ENCODE assay signal across 1 cellular context in the genomic region with DNA sequence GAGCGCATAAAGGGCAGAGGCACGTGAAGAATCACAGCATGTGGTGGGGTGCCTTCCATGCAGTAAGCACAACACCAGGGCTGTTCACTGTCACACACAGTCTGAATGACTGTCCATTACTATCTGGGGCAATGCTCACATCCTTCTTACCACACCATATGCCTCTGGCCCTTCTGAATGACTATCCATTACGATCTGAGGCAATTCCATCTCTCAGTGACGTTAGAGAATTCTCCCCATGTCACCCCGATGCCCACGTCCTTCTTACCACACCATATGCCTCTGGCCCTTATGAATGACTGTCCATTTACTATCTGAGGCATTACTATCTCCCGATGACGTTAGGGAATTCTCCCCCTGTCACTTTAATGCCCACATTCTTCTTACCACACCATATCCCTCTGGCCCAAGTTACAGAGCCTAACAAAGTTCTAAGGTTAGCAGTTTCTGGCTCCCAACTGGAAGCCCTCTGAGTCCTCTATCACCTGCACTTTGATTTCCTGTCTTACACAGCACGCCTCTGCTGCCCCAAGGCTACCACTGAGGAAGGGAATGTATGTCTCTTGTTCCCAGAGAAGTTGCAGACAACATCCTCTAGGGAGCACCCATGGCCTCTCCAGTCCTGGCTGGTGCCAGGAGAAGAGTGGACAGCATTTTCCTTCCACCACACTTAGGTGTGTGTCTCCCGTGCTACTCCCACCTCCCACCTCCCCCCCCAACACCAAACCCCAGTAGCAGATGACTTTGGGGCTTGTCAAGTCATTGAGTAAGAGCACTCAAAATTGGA.
TF ChIP-seq lines count a peak whose summit lies in the region.

No MANE protein-coding gene starts in this region.

TF ChIP-seq in HepG2, 621 proteins besides CTCF, POLR2A, EP300 and RAD21 (continued from another document):
- TF ChIP-seq, protein P1, sequence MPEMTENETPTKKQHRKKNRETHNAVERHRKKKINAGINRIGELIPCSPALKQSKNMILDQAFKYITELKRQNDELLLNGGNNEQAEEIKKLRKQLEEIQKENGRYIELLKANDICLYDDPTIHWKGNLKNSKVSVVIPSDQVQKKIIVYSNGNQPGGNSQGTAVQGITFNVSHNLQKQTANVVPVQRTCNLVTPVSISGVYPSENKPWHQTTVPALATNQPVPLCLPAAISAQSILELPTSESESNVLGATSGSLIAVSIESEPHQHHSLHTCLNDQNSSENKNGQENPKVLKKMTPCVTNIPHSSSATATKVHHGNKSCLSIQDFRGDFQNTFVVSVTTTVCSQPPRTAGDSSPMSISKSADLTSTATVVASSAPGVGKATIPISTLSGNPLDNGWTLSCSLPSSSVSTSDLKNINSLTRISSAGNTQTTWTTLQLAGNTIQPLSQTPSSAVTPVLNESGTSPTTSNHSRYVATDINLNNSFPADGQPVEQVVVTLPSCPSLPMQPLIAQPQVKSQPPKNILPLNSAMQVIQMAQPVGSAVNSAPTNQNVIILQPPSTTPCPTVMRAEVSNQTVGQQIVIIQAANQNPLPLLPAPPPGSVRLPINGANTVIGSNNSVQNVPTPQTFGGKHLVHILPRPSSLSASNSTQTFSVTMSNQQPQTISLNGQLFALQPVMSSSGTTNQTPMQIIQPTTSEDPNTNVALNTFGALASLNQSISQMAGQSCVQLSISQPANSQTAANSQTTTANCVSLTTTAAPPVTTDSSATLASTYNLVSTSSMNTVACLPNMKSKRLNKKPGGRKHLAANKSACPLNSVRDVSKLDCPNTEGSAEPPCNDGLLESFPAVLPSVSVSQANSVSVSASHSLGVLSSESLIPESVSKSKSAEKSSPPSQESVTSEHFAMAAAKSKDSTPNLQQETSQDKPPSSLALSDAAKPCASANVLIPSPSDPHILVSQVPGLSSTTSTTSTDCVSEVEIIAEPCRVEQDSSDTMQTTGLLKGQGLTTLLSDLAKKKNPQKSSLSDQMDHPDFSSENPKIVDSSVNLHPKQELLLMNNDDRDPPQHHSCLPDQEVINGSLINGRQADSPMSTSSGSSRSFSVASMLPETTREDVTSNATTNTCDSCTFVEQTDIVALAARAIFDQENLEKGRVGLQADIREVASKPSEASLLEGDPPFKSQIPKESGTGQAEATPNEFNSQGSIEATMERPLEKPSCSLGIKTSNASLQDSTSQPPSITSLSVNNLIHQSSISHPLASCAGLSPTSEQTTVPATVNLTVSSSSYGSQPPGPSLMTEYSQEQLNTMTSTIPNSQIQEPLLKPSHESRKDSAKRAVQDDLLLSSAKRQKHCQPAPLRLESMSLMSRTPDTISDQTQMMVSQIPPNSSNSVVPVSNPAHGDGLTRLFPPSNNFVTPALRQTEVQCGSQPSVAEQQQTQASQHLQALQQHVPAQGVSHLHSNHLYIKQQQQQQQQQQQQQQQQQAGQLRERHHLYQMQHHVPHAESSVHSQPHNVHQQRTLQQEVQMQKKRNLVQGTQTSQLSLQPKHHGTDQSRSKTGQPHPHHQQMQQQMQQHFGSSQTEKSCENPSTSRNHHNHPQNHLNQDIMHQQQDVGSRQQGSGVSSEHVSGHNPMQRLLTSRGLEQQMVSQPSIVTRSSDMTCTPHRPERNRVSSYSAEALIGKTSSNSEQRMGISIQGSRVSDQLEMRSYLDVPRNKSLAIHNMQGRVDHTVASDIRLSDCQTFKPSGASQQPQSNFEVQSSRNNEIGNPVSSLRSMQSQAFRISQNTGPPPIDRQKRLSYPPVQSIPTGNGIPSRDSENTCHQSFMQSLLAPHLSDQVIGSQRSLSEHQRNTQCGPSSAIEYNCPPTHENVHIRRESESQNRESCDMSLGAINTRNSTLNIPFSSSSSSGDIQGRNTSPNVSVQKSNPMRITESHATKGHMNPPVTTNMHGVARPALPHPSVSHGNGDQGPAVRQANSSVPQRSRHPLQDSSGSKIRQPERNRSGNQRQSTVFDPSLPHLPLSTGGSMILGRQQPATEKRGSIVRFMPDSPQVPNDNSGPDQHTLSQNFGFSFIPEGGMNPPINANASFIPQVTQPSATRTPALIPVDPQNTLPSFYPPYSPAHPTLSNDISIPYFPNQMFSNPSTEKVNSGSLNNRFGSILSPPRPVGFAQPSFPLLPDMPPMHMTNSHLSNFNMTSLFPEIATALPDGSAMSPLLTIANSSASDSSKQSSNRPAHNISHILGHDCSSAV (CRISPR knock-in tag; IDR thresholded peaks at IDR 0.05; ENCODE audit: borderline replicate concordance) = no peak
- TF ChIP-seq ZNF569 (CRISPR knock-in tag; IDR thresholded peaks at IDR 0.05; ENCODE audit: borderline replicate concordance) = no peak
- no peak for TF ChIP-seq ZZZ3 (CRISPR knock-in tag; IDR thresholded peaks at IDR 0.05; ENCODE audit: borderline replicate concordance)
- TF ChIP-seq, protein P2, sequence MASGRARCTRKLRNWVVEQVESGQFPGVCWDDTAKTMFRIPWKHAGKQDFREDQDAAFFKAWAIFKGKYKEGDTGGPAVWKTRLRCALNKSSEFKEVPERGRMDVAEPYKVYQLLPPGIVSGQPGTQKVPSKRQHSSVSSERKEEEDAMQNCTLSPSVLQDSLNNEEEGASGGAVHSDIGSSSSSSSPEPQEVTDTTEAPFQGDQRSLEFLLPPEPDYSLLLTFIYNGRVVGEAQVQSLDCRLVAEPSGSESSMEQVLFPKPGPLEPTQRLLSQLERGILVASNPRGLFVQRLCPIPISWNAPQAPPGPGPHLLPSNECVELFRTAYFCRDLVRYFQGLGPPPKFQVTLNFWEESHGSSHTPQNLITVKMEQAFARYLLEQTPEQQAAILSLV (CRISPR knock-in tag; IDR thresholded peaks at IDR 0.05; ENCODE audit: borderline replicate concordance) = no peak
- TF ChIP-seq, protein P3, sequence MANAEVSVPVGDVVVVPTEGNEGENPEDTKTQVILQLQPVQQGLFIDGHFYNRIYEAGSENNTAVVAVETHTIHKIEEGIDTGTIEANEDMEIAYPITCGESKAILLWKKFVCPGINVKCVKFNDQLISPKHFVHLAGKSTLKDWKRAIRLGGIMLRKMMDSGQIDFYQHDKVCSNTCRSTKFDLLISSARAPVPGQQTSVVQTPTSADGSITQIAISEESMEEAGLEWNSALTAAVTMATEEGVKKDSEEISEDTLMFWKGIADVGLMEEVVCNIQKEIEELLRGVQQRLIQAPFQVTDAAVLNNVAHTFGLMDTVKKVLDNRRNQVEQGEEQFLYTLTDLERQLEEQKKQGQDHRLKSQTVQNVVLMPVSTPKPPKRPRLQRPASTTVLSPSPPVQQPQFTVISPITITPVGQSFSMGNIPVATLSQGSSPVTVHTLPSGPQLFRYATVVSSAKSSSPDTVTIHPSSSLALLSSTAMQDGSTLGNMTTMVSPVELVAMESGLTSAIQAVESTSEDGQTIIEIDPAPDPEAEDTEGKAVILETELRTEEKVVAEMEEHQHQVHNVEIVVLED (CRISPR knock-in tag; IDR thresholded peaks at IDR 0.05; ENCODE audit: borderline replicate concordance) = no peak
- no peak for TF ChIP-seq KAT7 (CRISPR knock-in tag; IDR thresholded peaks at IDR 0.05; ENCODE audit: borderline replicate concordance)
